Comparison of ENCODE assay signal across 30 cellular contexts in genomic region chr20:6057704-6058103, GRCh38. TPM values are rescaled to one million over a fixed set of nuclear protein-coding genes. Genes with fewer than 3 reads are reported as not detected.
A peak's percentile ranks its signal among the peaks of the same experiment; 100 is the strongest.
DNase-seq lines count a peak whose midpoint lies in the region; ATAC-seq and TF ChIP-seq lines count a peak whose summit lies in the region.
"Had no signal": no experiment of that assay in that cellular context is flagged by ENCODE, and none has a peak within 500 bp of the region (broad histone marks: within the 10 kb centered on the region; RNA-seq: fewer than 3 reads in every experiment).

No MANE protein-coding gene starts in this region.

- H3K36me3 Mint-ChIP-seq in stimulated activated naive B cell treated with anti-CD40 and anti-IgM and Interleukin-4, amounts not matched to agents 10 μg/mL and 1 μg/mL and 100 μg/mL, for 72 hours = no peaks in the 10 kb centered on the region
- H3K36me3 Mint-ChIP-seq: T-cell had no signal

- H3K27me3 ChIP-seq in BLaER1 (peaks cover 15% of the 10 kb centered on the region), PC-9 (ENCODE audit: insufficient read depth, low read depth) (no peaks in the 10 kb centered on the region), lower lobe of right lung (ENCODE audit: low read depth) (peaks cover 17% of the 10 kb centered on the region), osteoblast (ENCODE audit: insufficient read depth, low read length) (peaks cover 22% of the 10 kb centered on the region)
- H3K27me3 ChIP-seq: body of pancreas had no signal

- in situ Hi-C loops in KBM-7 (cut with MboI; ENCODE audit: low pct_unique_long_range_greater_than_20kb, low sequenced_read_pairs) = no loop called here

- H3K9me3 Mint-ChIP-seq in stimulated activated naive B cell treated with anti-CD40 and anti-IgM and Interleukin-4, amounts not matched to agents 10 μg/mL and 1 μg/mL and 100 μg/mL, for 72 hours = no peaks in the 10 kb centered on the region
- H3K9me3 Mint-ChIP-seq: activated naive CD8-positive, alpha-beta T cell treated with anti-CD3 and anti-CD28 coated beads, Interleukin-2, amount 50 U/mL, for 24 hours; T-cell had no signal

- intact Hi-C loops in PC-9 (cut with micrococcal nuclease; ENCODE audit: unreplicated experiment) = no loop called here
- intact Hi-C loops in lower lobe of right lung (cut with DNase I) = no loop called here

- CTCF ChIA-PET in PC-9 (lab: Charles Lee) = no interaction called here

- peaks cover 27 to 52% of the 10 kb centered on the region in 2 donors for H3K27me3 Mint-ChIP-seq in stimulated activated naive B cell treated with anti-CD40 and anti-IgM and Interleukin-4, amounts not matched to agents 10 μg/mL and 1 μg/mL and 100 μg/mL, for 72 hours

- POLR2A ChIA-PET in PC-9 (lab: Charles Lee; ENCODE audit: unreplicated experiment) = no interaction called here

- H3K9me2 ChIP-seq in PC-9 (ENCODE audit: insufficient read depth) = no peaks in the 10 kb centered on the region

- no peak overlapping the region for H3K9ac ChIP-seq in BLaER1

- H3K4me1 ChIP-seq in BLaER1 = peaks cover 14% of the 10 kb centered on the region
- H3K4me1 ChIP-seq in PC-9 (replicated peaks; ENCODE audit: insufficient read depth) = peaks cover 27% of the 10 kb centered on the region
- H3K4me1 ChIP-seq in lower lobe of right lung = peaks cover 5% of the 10 kb centered on the region
- H3K4me1 ChIP-seq in osteoblast (ENCODE audit: insufficient read depth, low read length) = no peaks in the 10 kb centered on the region

- peak; percentile 74 for DNase-seq in KBM-7
- DNase-seq in PC-9 = no peak
- no peak for DNase-seq in lower lobe of right lung
- no peak for DNase-seq in osteoblast (ENCODE audit: insufficient read length, low spot score, missing footprints)
- no peak for DNase-seq in stimulated activated naive B cell treated with anti-CD40 and anti-IgM and Interleukin-4, amounts not matched to agents 10 μg/mL and 1 μg/mL and 100 μg/mL, for 72 hours
- DNase-seq: activated CD4-positive, alpha-beta T cell treated with anti-CD3 and anti-CD28 coated beads for 36 hours; activated CD8-positive, alpha-beta memory T cell treated with anti-CD3 and anti-CD28 coated beads for 24 hours; activated gamma-delta T cell treated with Interleukin-2 at 50 U/mL for 16 hours; activated naive CD8-positive, alpha-beta T cell treated with anti-CD3 and anti-CD28 coated beads, Interleukin-2, amount 50 U/mL, for 24 hours; activated T-cell treated with anti-CD3 and anti-CD28 coated beads, Interleukin-2, amount 50 U/mL, for 1 hour; body of pancreas; effector CD4-positive, alpha-beta T cell; erythroblast; heart left ventricle; left cardiac atrium; mesenchymal stem cell; NCI-H146; NCI-H524 treated with DMSO at 0.1 percent for 48 hours; nucleus accumbens; Right ventricle myocardium superior; T-cell had no signal

- no TSS peak for BruUV-seq in PC-9 (replicated peaks; lab: Mats Ljungman, UMichigan)

- H3K9me3 ChIP-seq in BLaER1 (peaks cover 3% of the 10 kb centered on the region), PC-9 (ENCODE audit: insufficient read depth, low read depth) (no peaks in the 10 kb centered on the region; the same call in 1 of the 2 replicates), lower lobe of right lung (no peaks in the 10 kb centered on the region), osteoblast (ENCODE audit: low read depth, low read length) (no peaks in the 10 kb centered on the region)
- H3K9me3 ChIP-seq: body of pancreas, heart left ventricle had no signal

- H3K4me3 ChIP-seq in BLaER1 = no peak overlapping the region
- no peak overlapping the region for H3K4me3 ChIP-seq in PC-9
- H3K4me3 ChIP-seq in lower lobe of right lung = no peak overlapping the region
- H3K4me3 ChIP-seq in osteoblast (ENCODE audit: insufficient read depth, low read length) = no peak overlapping the region
- H3K4me3 ChIP-seq: body of pancreas, heart left ventricle, skin epidermis had no signal

- H4K20me1 ChIP-seq in BLaER1 (no peaks in the 10 kb centered on the region), PC-9 (ENCODE audit: insufficient read depth) (no peaks in the 10 kb centered on the region), osteoblast (ENCODE audit: insufficient read depth, low read length) (no peaks in the 10 kb centered on the region)

- H3F3A ChIP-seq in PC-9 (ENCODE audit: insufficient read depth, low read depth) = peaks cover 11% of the 10 kb centered on the region; the same call in 1 of the 2 replicates

- no peak overlapping the region for H3K4me3 Mint-ChIP-seq in stimulated activated naive B cell treated with anti-CD40 and anti-IgM and Interleukin-4, amounts not matched to agents 10 μg/mL and 1 μg/mL and 100 μg/mL, for 72 hours
- H3K4me3 Mint-ChIP-seq: activated CD4-positive, alpha-beta T cell treated with anti-CD3 and anti-CD28 coated beads for 36 hours; activated naive CD8-positive, alpha-beta T cell treated with anti-CD3 and anti-CD28 coated beads, Interleukin-2, amount 50 U/mL, for 24 hours; T-cell had no signal

- H3K27ac ChIP-seq in BLaER1 (no peak overlapping the region), PC-9 (no peak overlapping the region), lower lobe of right lung (peak overlapping the region; percentile 71), osteoblast (ENCODE audit: low read depth, low read length) (no peak overlapping the region)
- H3K27ac ChIP-seq: heart left ventricle, skin epidermis had no signal

- no peak overlapping the region for H2AFZ ChIP-seq in PC-9
- no peak overlapping the region for H2AFZ ChIP-seq in osteoblast (ENCODE audit: low read length)

- H3K4me2 ChIP-seq in BLaER1 (peak overlapping the region; percentile 22; the same call in 1 of the 2 replicates), PC-9 (peak overlapping the region; percentile 48; the same call in 1 of the 2 replicates), osteoblast (ENCODE audit: insufficient read depth, low read length) (no peak overlapping the region)

- H3K79me2 ChIP-seq in PC-9 (ENCODE audit: low read depth) (no peaks in the 10 kb centered on the region), osteoblast (ENCODE audit: insufficient read depth, low read length) (no peaks in the 10 kb centered on the region)

- H3K36me3 ChIP-seq in BLaER1 = no peaks in the 10 kb centered on the region
- no peaks in the 10 kb centered on the region for H3K36me3 ChIP-seq in PC-9 (ENCODE audit: low read depth)
- no peaks in the 10 kb centered on the region for H3K36me3 ChIP-seq in lower lobe of right lung
- H3K36me3 ChIP-seq in osteoblast (ENCODE audit: insufficient read depth, low read length) = no peaks in the 10 kb centered on the region
- H3K36me3 ChIP-seq: heart left ventricle had no signal

- no peak overlapping the region for H3K27ac Mint-ChIP-seq in stimulated activated naive B cell treated with anti-CD40 and anti-IgM and Interleukin-4, amounts not matched to agents 10 μg/mL and 1 μg/mL and 100 μg/mL, for 72 hours
- H3K27ac Mint-ChIP-seq: activated CD4-positive, alpha-beta T cell treated with anti-CD3 and anti-CD28 coated beads for 36 hours; activated naive CD8-positive, alpha-beta T cell treated with anti-CD3 and anti-CD28 coated beads, Interleukin-2, amount 50 U/mL, for 24 hours; CD14-positive monocyte had no signal

- peaks cover 4 to 6% of the 10 kb centered on the region in 2 donors for H3K4me1 Mint-ChIP-seq in stimulated activated naive B cell treated with anti-CD40 and anti-IgM and Interleukin-4, amounts not matched to agents 10 μg/mL and 1 μg/mL and 100 μg/mL, for 72 hours
- H3K4me1 Mint-ChIP-seq: activated CD4-positive, alpha-beta T cell treated with anti-CD3 and anti-CD28 coated beads for 36 hours had no signal

- ATAC-seq in lower lobe of right lung (no peak), HG03439 (IDR thresholded peaks at IDR 0.05; ENCODE audit: unreplicated experiment) (no peak), HG03095 (IDR thresholded peaks at IDR 0.05; ENCODE audit: unreplicated experiment) (no peak)
- ATAC-seq in stimulated activated naive B cell treated with anti-CD40 and anti-IgM and Interleukin-4, amounts not matched to agents 10 μg/mL and 1 μg/mL and 100 μg/mL, for 72 hours (replicated peaks) = no peak
- ATAC-seq: activated CD4-positive, alpha-beta T cell treated with anti-CD3 and anti-CD28 coated beads for 36 hours; activated naive CD8-positive, alpha-beta T cell treated with anti-CD3 and anti-CD28 coated beads, Interleukin-2, amount 50 U/mL, for 24 hours; body of pancreas; HCT116; heart left ventricle; left cardiac atrium; T-cell had no signal

- TF ChIP-seq CTCF in PC-9 (conservative IDR thresholded peaks at IDR 0.05) = no peak
- no peak for TF ChIP-seq CTCF in lower lobe of right lung (IDR thresholded peaks at IDR 0.05)
- TF ChIP-seq CTCF in osteoblast (IDR thresholded peaks at IDR 0.05; ENCODE audit: extremely low read depth, low read depth, low read length) = no peak

RNA-seq across cellular contexts. Expression of gene LRRN4, which starts 3.8 kb away (rescaled TPM):
- total RNA-seq in PC-9 (2021) (0.23 and 0.72 TPM in 2 replicates), lower lobe of right lung (42.6 TPM), osteoblast (not detected in 2 replicates)
- total RNA-seq: chondrocyte, fibroblast of villous mesenchyme, Right ventricle myocardium superior, ureter had no signal

RNA-seq across cellular contexts. Expression of gene CRLS1, which starts 51.8 kb away (rescaled TPM):
- 24.6 and 43.6 TPM in 2 replicates for total RNA-seq in PC-9 (2021)
- 47.9 TPM for total RNA-seq in lower lobe of right lung
- total RNA-seq in osteoblast = 37.6 and 42.1 TPM in 2 replicates

Comparison
In these comparisons a context has a peak if more than half of its experiments do, and no peak if none do; other contexts are left out.
1. RNA of gene LRRN4, which starts 3.8 kb away (total RNA-seq): 42.6 TPM in lower lobe of right lung (single experiment); 0.23 to 0.72 TPM in PC-9 and not detected in osteoblast; every median in the first group is over 10 times any median in the second.